Comparison of ENCODE assay signal across 13 cellular contexts in the genomic region with DNA sequence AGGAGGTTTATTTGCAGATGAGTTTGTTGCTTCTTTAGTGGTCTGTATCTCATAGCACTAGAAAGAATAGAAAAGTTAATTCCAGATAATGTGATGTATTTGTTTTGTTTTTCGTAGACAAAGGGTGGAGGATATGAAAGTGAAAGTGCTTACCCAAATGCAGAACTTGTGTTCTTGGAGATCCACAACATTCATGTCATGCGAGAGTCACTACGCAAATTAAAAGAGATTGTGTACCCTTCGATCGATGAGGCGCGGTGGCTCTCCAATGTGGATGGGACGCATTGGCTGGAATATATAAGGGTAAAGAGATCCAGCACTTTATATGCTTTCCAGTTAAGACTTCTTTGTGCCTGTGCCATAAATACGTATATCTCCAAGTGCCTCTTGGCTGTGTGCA. TPM values are rescaled to one million over a fixed set of nuclear protein-coding genes. Genes with fewer than 3 reads are reported as not detected.
DNase-seq lines count a peak whose midpoint lies in the region; ATAC-seq and TF ChIP-seq lines count a peak whose summit lies in the region.
"Had no signal": no experiment of that assay in that cellular context is flagged by ENCODE, and none has a peak within 500 bp of the region (broad histone marks: within the 10 kb centered on the region; RNA-seq: fewer than 3 reads in every experiment).

No MANE protein-coding gene starts in this region.

- H3K27me3 Mint-ChIP-seq in CD8-positive, alpha-beta T cell (ENCODE audit: low read depth) = no peaks in the 10 kb centered on the region
- H3K27me3 Mint-ChIP-seq in T-helper 2 cell treated with Interferon-gamma antibody and Interleukin-4, amounts not matched to agents 5 μg/mL and 100 μg/mL, for 36 hours (ENCODE audit: low read depth) = no peaks in the 10 kb centered on the region

- H3K4me3 Mint-ChIP-seq in CD8-positive, alpha-beta T cell = peak overlapping the region; percentile 47
- peak overlapping the region; percentile 41 for H3K4me3 Mint-ChIP-seq in T-helper 2 cell treated with Interferon-gamma antibody and Interleukin-4, amounts not matched to agents 5 μg/mL and 100 μg/mL, for 36 hours

- H4K8ac ChIP-seq in mesenchymal stem cell (ENCODE audit: low read length) = no peak overlapping the region

- TF ChIP-seq CTCF in CD8-positive, alpha-beta T cell (IDR thresholded peaks at IDR 0.05) = no peak
- TF ChIP-seq CTCF in lower leg skin (IDR thresholded peaks at IDR 0.05) = no peak
- no peak for TF ChIP-seq CTCF in mucosa of descending colon (IDR thresholded peaks at IDR 0.05)

- CTCF ChIA-PET in CD8-positive, alpha-beta T cell (lab: Charles Lee) = no interaction called here

- H3K27me3 ChIP-seq in CD8-positive, alpha-beta T cell (ENCODE audit: insufficient read depth, low read length) = no peaks in the 10 kb centered on the region
- H3K27me3 ChIP-seq in mesenchymal stem cell (ENCODE audit: control insufficient read depth in 1 of 2, insufficient read depth in 1 of 2, low read length in 2 of 2) = peaks cover 0 to 3% of the 10 kb centered on the region in 2 experiments
- H3K27me3 ChIP-seq: MG63, Peyer's patch had no signal

- H3K36me3 ChIP-seq in CD8-positive, alpha-beta T cell (ENCODE audit: insufficient read depth, low read length) = peaks cover 28% of the 10 kb centered on the region
- H3K36me3 ChIP-seq in mesenchymal stem cell (ENCODE audit: control insufficient read depth in 1 of 2, insufficient read depth in 2 of 2, low read depth in 1 of 2, low read length in 2 of 2) = peaks cover 33 to 57% of the 10 kb centered on the region in 2 experiments
- no peaks in the 10 kb centered on the region for H3K36me3 ChIP-seq in mucosa of descending colon (ENCODE audit: low read depth)

- H3K36me3 Mint-ChIP-seq in CD8-positive, alpha-beta T cell = peaks cover 90% of the 10 kb centered on the region
- peaks cover 74% of the 10 kb centered on the region for H3K36me3 Mint-ChIP-seq in T-helper 2 cell treated with Interferon-gamma antibody and Interleukin-4, amounts not matched to agents 5 μg/mL and 100 μg/mL, for 36 hours (ENCODE audit: low read depth)

- intact Hi-C loops in CD8-positive, alpha-beta T cell (cut with DNase I, micrococcal nuclease) = no loop called here
- intact Hi-C loops in lower leg skin (cut with DNase I; ENCODE audit: low total_unique reads) = no loop called here
- intact Hi-C loops in mucosa of descending colon (cut with DNase I, micrococcal nuclease) = no loop called here

- no peak overlapping the region for H3K4me3 ChIP-seq in CD8-positive, alpha-beta T cell (ENCODE audit: low read depth, low read length)
- H3K4me3 ChIP-seq in mesenchymal stem cell (ENCODE audit: insufficient read depth in 1 of 2, low read depth in 1 of 2, low read length in 2 of 2) (peak overlapping the region in 1 of 2 experiments; percentile 34), lower leg skin (ENCODE audit: low read depth, poor library complexity, severe bottlenecking) (no peak overlapping the region), mucosa of descending colon (no peak overlapping the region)
- H3K4me3 ChIP-seq: MG63, Peyer's patch, skin epidermis had no signal

- no peak overlapping the region for H2AFZ ChIP-seq in mesenchymal stem cell (ENCODE audit: low read depth, low read length)

- H3K27ac ChIP-seq in CD8-positive, alpha-beta T cell (ENCODE audit: low read depth, low read length) = no peak overlapping the region
- H3K27ac ChIP-seq in mesenchymal stem cell (ENCODE audit: low read length, poor library complexity, severe bottlenecking) = no peak overlapping the region
- H3K27ac ChIP-seq: skin epidermis had no signal

- H3K4me2 ChIP-seq in mesenchymal stem cell (ENCODE audit: low read length, poor library complexity, severe bottlenecking) = no peak overlapping the region

- no peak overlapping the region for H3K14ac ChIP-seq in mesenchymal stem cell (ENCODE audit: low read length in 2 of 2)

- peaks cover 15% of the 10 kb centered on the region for H3K79me1 ChIP-seq in mesenchymal stem cell (replicated peaks; ENCODE audit: low read length, poor library complexity, severe bottlenecking)

- H3K9ac ChIP-seq in mesenchymal stem cell (ENCODE audit: low read length) = peak overlapping the region; percentile 21

- DNase-seq in CD8-positive, alpha-beta T cell = no peak
- no peak for DNase-seq in T-helper 2 cell treated with Interferon-gamma antibody and Interleukin-4, amounts not matched to agents 5 μg/mL and 100 μg/mL, for 36 hours (ENCODE audit: low spot score)
- DNase-seq in mesenchymal stem cell (no peak), lower leg skin (ENCODE audit: low spot score in 2 of 2) (no peak), mucosa of descending colon (no peak)
- DNase-seq: COR-L47; effector CD8-positive, alpha-beta T cell; left cardiac atrium; MG63 had no signal

- no peak for TF ChIP-seq POLR2A in lower leg skin (IDR thresholded peaks at IDR 0.05)

- no peak overlapping the region for H3K18ac ChIP-seq in mesenchymal stem cell (ENCODE audit: low read depth in 1 of 2, low read length in 2 of 2)

- no peaks in the 10 kb centered on the region for H3K9me3 Mint-ChIP-seq in CD8-positive, alpha-beta T cell
- H3K9me3 Mint-ChIP-seq in T-helper 2 cell treated with Interferon-gamma antibody and Interleukin-4, amounts not matched to agents 5 μg/mL and 100 μg/mL, for 36 hours = no peaks in the 10 kb centered on the region

- H3K4ac ChIP-seq in mesenchymal stem cell (ENCODE audit: low read depth in 1 of 2, low read length in 2 of 2) = no peak overlapping the region

- no peaks in the 10 kb centered on the region for H3K4me1 ChIP-seq in CD8-positive, alpha-beta T cell (ENCODE audit: insufficient read depth, low read length)
- no peaks in the 10 kb centered on the region for H3K4me1 ChIP-seq in mesenchymal stem cell (ENCODE audit: control insufficient read depth, insufficient read depth, low read depth, low read length)
- H3K4me1 ChIP-seq in mucosa of descending colon (ENCODE audit: low read depth) = no peaks in the 10 kb centered on the region
- H3K4me1 ChIP-seq: Peyer's patch had no signal

- POLR2A ChIA-PET in CD8-positive, alpha-beta T cell (lab: Charles Lee) = no interaction called here

- H4K91ac ChIP-seq in mesenchymal stem cell (ENCODE audit: low read length) = no peak overlapping the region

- peak; percentile 23 for ATAC-seq in CD8-positive, alpha-beta T cell
- ATAC-seq in GM21360 (IDR thresholded peaks at IDR 0.05; ENCODE audit: unreplicated experiment) (peak; percentile 51), HG02678 (IDR thresholded peaks at IDR 0.05; ENCODE audit: unreplicated experiment) (no peak), mucosa of descending colon (no peak)
- ATAC-seq: left cardiac atrium had no signal

- no peak overlapping the region for H2BK120ac ChIP-seq in mesenchymal stem cell (ENCODE audit: low read depth, low read length)

- no peak overlapping the region for H2BK15ac ChIP-seq in mesenchymal stem cell (ENCODE audit: low read depth, poor library complexity, severe bottlenecking)

- WGBS in mesenchymal stem cell = 99% methylated on average over 9 of the region's 9 CpGs
- 87 to 95% methylated on average over 9 of the region's 9 CpGs for WGBS in lower leg skin, 2 donors

- H3K9me3 ChIP-seq in CD8-positive, alpha-beta T cell (ENCODE audit: low read length) = no peaks in the 10 kb centered on the region
- H3K9me3 ChIP-seq in mesenchymal stem cell (ENCODE audit: control insufficient read depth, low read length) (no peaks in the 10 kb centered on the region), mucosa of descending colon (no peaks in the 10 kb centered on the region)
- H3K9me3 ChIP-seq: MG63, Peyer's patch had no signal

- peak overlapping the region; percentile 86 for H3K27ac Mint-ChIP-seq in CD8-positive, alpha-beta T cell
- H3K27ac Mint-ChIP-seq in T-helper 2 cell treated with Interferon-gamma antibody and Interleukin-4, amounts not matched to agents 5 μg/mL and 100 μg/mL, for 36 hours = peak overlapping the region; percentile 82

- no peak overlapping the region for H2BK12ac ChIP-seq in mesenchymal stem cell (ENCODE audit: low read length in 2 of 2)

- H3K23ac ChIP-seq in mesenchymal stem cell (ENCODE audit: low read length in 2 of 2) = no peak overlapping the region

- H2AK5ac ChIP-seq in mesenchymal stem cell (ENCODE audit: low read length, severe bottlenecking) = no peak overlapping the region

- H2BK5ac ChIP-seq in mesenchymal stem cell (ENCODE audit: low read depth, low read length, poor library complexity, severe bottlenecking) = no peak overlapping the region

- H3K4me1 Mint-ChIP-seq in CD8-positive, alpha-beta T cell (ENCODE audit: low read depth) = peaks cover 17% of the 10 kb centered on the region
- H3K4me1 Mint-ChIP-seq in T-helper 2 cell treated with Interferon-gamma antibody and Interleukin-4, amounts not matched to agents 5 μg/mL and 100 μg/mL, for 36 hours (ENCODE audit: low read depth) = peaks cover 15% of the 10 kb centered on the region

RNA-seq across cellular contexts. Expression of a gene that starts 43.3 kb away (rescaled TPM):
- total RNA-seq in CD8-positive, alpha-beta T cell = 10 to 100 TPM; 32.0 to 32.4 TPM
- polyA plus RNA-seq in mesenchymal stem cell (2013, experiment 1 of 2) = 14.3 TPM
- 14.2 TPM for polyA plus RNA-seq in mesenchymal stem cell (2013, experiment 2 of 2)
- 10 to 100 TPM; 27.7 to 77.0 (median 45.9) TPM for total RNA-seq in lower leg skin
- 10 to 100 TPM; 14.4 to 20.2 (median 17.6) TPM for total RNA-seq in mucosa of descending colon

Comparison
In these comparisons a context has a peak if more than half of its experiments do, and no peak if none do; other contexts are left out.
1. ATAC-seq: peak in CD8-positive, alpha-beta T cell (single experiment) and GM21360 (single experiment); none in HG02678 (single experiment) and mucosa of descending colon (single experiment).